ENCODE assay signal across 13 cellular contexts in the genomic region with DNA sequence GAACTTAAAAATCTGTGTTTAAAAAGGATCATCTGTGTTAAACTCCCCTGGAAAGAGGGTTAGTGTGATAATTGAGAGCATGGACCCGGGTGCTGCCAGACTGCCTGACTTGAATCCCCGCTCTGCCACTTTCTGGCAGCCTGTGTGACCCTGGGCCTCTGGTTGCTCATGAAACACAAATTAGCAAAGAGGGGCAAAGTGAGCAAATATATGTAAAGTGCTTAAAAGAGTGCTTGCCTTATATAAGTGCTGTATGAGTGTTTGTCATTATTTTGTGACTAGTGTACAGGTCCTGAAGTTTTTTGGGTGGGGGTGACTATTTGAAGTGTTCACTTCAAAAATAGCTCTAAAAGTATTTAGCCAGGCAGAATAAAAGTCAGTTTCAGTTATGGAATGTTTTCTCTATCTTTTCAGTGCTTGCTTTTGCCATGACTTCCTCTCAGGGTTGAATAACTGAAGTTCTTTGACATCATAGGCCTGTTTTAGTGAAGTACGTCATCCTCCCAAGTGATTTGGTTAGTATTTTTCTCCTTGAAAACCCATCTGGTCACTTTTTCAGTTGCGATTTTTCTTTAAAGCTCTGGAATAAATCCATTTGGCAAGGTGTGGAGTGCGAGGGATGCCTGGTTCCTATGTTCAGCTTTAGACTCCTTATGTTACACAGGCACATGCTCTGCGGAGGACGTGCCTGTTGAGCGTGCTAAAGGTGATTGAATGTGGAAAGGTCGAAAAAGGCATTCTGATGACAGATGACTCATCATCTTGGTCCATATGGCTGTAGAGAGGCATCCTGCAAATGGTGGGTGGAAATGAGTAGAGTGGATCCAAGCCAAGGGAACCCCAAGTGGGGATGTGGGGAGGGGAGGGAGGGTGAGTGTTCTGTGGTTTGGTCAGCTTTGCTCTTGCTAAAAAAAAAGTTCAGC. TPM values are rescaled to one million over a fixed set of nuclear protein-coding genes. Genes with fewer than 3 reads are reported as not detected.
A peak's percentile ranks its signal among the peaks of the same experiment; 100 is the strongest.
DNase-seq lines count a peak whose midpoint lies in the region; ATAC-seq and TF ChIP-seq lines count a peak whose summit lies in the region.
"Had no signal": no experiment of that assay in that cellular context is flagged by ENCODE, and none has a peak within 500 bp of the region (broad histone marks: within the 10 kb centered on the region; RNA-seq: fewer than 3 reads in every experiment).

No MANE protein-coding gene starts in this region.

- ATAC-seq in GM23338 (no peak), SK-N-SH treated with all-trans-retinoic acid at 6 μM for 48 hours (peak; percentile 73), mucosa of descending colon (no peak), T-cell (replicated peaks in 1 of 4) (no peak), GM21717 (IDR thresholded peaks at IDR 0.05; ENCODE audit: unreplicated experiment) (no peak)
- ATAC-seq in stimulated activated memory B cell treated with anti-CD40 and anti-IgM and Interleukin-4, amounts not matched to agents 10 μg/mL and 1 μg/mL and 100 μg/mL, for 72 hours = peak; percentile 17

- TF ChIP-seq POLR2A in ovary (IDR thresholded peaks at IDR 0.05) = no peak

- intact Hi-C loops in mucosa of descending colon (cut with DNase I, micrococcal nuclease) = no loop called here
- intact Hi-C loops in ovary (cut with DNase I) = no loop called here

- CTCF ChIA-PET in T-cell (lab: Charles Lee) = interaction anchor here in 1 of 2 donors (0.6 kb wide), 1 partner anchor 549 kb away, joined by 3 read pairs; no protein-coding TSS in a partner anchor

- H3K27me3 Mint-ChIP-seq in GM23338 (ENCODE audit: insufficient read depth, low read depth, poor library complexity) (no peaks in the 10 kb centered on the region), T-cell (peaks cover 0 to 6% of the 10 kb centered on the region in 2 donors)
- no peaks in the 10 kb centered on the region for H3K27me3 Mint-ChIP-seq in stimulated activated memory B cell treated with anti-CD40 and anti-IgM and Interleukin-4, amounts not matched to agents 10 μg/mL and 1 μg/mL and 100 μg/mL, for 72 hours

- no peak for TF ChIP-seq EP300 in ovary (IDR thresholded peaks at IDR 0.05)

- DNase-seq in GM23338 (ENCODE audit: low spot score) (no peak), fibroblast of villous mesenchyme (ENCODE audit: low read depth) (peak; percentile 25), mucosa of descending colon (no peak), T-cell (no peak), ovary (no peak)
- DNase-seq: activated CD4-positive, alpha-beta T cell treated with anti-CD3 and anti-CD28 coated beads, Interleukin-2, amount 50 U/mL, for 4 hours; islet precursor cell; occipital lobe; SIG-M5 had no signal

- no peak overlapping the region for H3K4me3 Mint-ChIP-seq in GM23338
- H3K4me3 Mint-ChIP-seq in stimulated activated memory B cell treated with anti-CD40 and anti-IgM and Interleukin-4, amounts not matched to agents 10 μg/mL and 1 μg/mL and 100 μg/mL, for 72 hours = no peak overlapping the region
- H3K4me3 Mint-ChIP-seq in T-cell = no peak overlapping the region

- peaks cover 3% of the 10 kb centered on the region; the same call in 1 of the 2 replicates for H3K9me2 ChIP-seq in GM23338 (ENCODE audit: insufficient read depth)

- peaks cover 53% of the 10 kb centered on the region for H3K79me2 ChIP-seq in GM23338 (replicated peaks; ENCODE audit: insufficient read depth)

- H3F3A ChIP-seq in GM23338 (replicated peaks; ENCODE audit: low read depth) = no peaks in the 10 kb centered on the region

- H3K9me3 Mint-ChIP-seq in GM23338 (no peaks in the 10 kb centered on the region; the same call in 2 of the 3 replicates), T-cell (no peaks in the 10 kb centered on the region)
- H3K9me3 Mint-ChIP-seq in stimulated activated memory B cell treated with anti-CD40 and anti-IgM and Interleukin-4, amounts not matched to agents 10 μg/mL and 1 μg/mL and 100 μg/mL, for 72 hours = no peaks in the 10 kb centered on the region

- H3K4me1 Mint-ChIP-seq in GM23338 (peaks cover 7% of the 10 kb centered on the region; the same call in 2 of the 3 replicates), T-cell (no peaks in the 10 kb centered on the region)
- H3K4me1 Mint-ChIP-seq in stimulated activated memory B cell treated with anti-CD40 and anti-IgM and Interleukin-4, amounts not matched to agents 10 μg/mL and 1 μg/mL and 100 μg/mL, for 72 hours = no peaks in the 10 kb centered on the region

- no peaks in the 10 kb centered on the region for H3K9me3 ChIP-seq in mucosa of descending colon
- no peaks in the 10 kb centered on the region for H3K9me3 ChIP-seq in ovary

- H3K27me3 ChIP-seq in GM23338 (ENCODE audit: insufficient read depth) = no peaks in the 10 kb centered on the region
- H3K27me3 ChIP-seq in ovary = no peaks in the 10 kb centered on the region

- H3K36me3 Mint-ChIP-seq in GM23338 (ENCODE audit: low read depth) (peaks cover 61% of the 10 kb centered on the region), T-cell (no peaks in the 10 kb centered on the region)
- H3K36me3 Mint-ChIP-seq in stimulated activated memory B cell treated with anti-CD40 and anti-IgM and Interleukin-4, amounts not matched to agents 10 μg/mL and 1 μg/mL and 100 μg/mL, for 72 hours = no peaks in the 10 kb centered on the region

- H3K27ac ChIP-seq in GM23338 (ENCODE audit: low read depth) (no peak overlapping the region), ovary (no peak overlapping the region)
- H3K27ac ChIP-seq: KMS-11 had no signal

- H3K4me3 ChIP-seq in GM23338 = no peak overlapping the region
- H3K4me3 ChIP-seq in fibroblast of villous mesenchyme (ENCODE audit: low read depth, low read length) = no peak overlapping the region
- no peak overlapping the region for H3K4me3 ChIP-seq in mucosa of descending colon
- no peak overlapping the region for H3K4me3 ChIP-seq in ovary

- H3K4me2 ChIP-seq in GM23338 = no peak overlapping the region
- H3K4me2 ChIP-seq: KMS-11 had no signal

- peak overlapping the region; percentile 26; the same call in 1 of the 2 replicates for H3K27ac Mint-ChIP-seq in GM23338
- no peak overlapping the region for H3K27ac Mint-ChIP-seq in stimulated activated memory B cell treated with anti-CD40 and anti-IgM and Interleukin-4, amounts not matched to agents 10 μg/mL and 1 μg/mL and 100 μg/mL, for 72 hours
- H3K27ac Mint-ChIP-seq in T-cell = no peak overlapping the region

- WGBS in ovary, 3 donors = 69 to 77% (median 75%) methylated on average over 9 of the region's 9 CpGs

- POLR2A ChIA-PET in T-cell (lab: Charles Lee) = no interaction called here

- TF ChIP-seq CTCF in GM23338 (conservative IDR thresholded peaks at IDR 0.05; ENCODE audit: low read depth in 2 of 2) = no peak
- no peak for TF ChIP-seq CTCF in fibroblast of villous mesenchyme (IDR thresholded peaks at IDR 0.05; ENCODE audit: insufficient read depth, low read depth, low read length)
- no peak for TF ChIP-seq CTCF in mucosa of descending colon (IDR thresholded peaks at IDR 0.05)
- no peak for TF ChIP-seq CTCF in ovary (IDR thresholded peaks at IDR 0.05)

- H2AFZ ChIP-seq in GM23338 = no peak overlapping the region

- H4K20me1 ChIP-seq in GM23338 (replicated peaks; ENCODE audit: insufficient read depth) = no peaks in the 10 kb centered on the region; the same call in 1 of the 2 replicates

- no peaks in the 10 kb centered on the region for H3K4me1 ChIP-seq in GM23338 (ENCODE audit: insufficient read depth)
- H3K4me1 ChIP-seq in mucosa of descending colon (ENCODE audit: low read depth) = no peaks in the 10 kb centered on the region
- no peaks in the 10 kb centered on the region for H3K4me1 ChIP-seq in ovary (ENCODE audit: insufficient read depth)

- H3K36me3 ChIP-seq in GM23338 (ENCODE audit: insufficient read depth) (peaks cover 9% of the 10 kb centered on the region; the same call in 1 of the 2 replicates), mucosa of descending colon (ENCODE audit: low read depth) (no peaks in the 10 kb centered on the region), ovary (no peaks in the 10 kb centered on the region)

TF ChIP-seq in GM23338, 12 proteins besides CTCF, POLR2A, EP300 and RAD21 (continues in another document):
- TF ChIP-seq ZNF114 (CRISPR knock-in tag; IDR thresholded peaks at IDR 0.05) (no peak), EZH2phosphoT487 (IDR thresholded peaks at IDR 0.05; ENCODE audit: unreplicated experiment) (no peak), POLR2AphosphoS5 (IDR thresholded peaks at IDR 0.05; ENCODE audit: low read depth) (no peak), NANOG (IDR thresholded peaks at IDR 0.05; ENCODE audit: borderline replicate concordance) (no peak)
- TF ChIP-seq, protein P1, sequence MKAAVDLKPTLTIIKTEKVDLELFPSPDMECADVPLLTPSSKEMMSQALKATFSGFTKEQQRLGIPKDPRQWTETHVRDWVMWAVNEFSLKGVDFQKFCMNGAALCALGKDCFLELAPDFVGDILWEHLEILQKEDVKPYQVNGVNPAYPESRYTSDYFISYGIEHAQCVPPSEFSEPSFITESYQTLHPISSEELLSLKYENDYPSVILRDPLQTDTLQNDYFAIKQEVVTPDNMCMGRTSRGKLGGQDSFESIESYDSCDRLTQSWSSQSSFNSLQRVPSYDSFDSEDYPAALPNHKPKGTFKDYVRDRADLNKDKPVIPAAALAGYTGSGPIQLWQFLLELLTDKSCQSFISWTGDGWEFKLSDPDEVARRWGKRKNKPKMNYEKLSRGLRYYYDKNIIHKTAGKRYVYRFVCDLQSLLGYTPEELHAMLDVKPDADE (IDR thresholded peaks at IDR 0.05) = no peak

TF ChIP-seq in SK-N-SH treated with all-trans-retinoic acid at 6 μM for 48 hours, 23 proteins besides CTCF, POLR2A, EP300 and RAD21 (continues in another document):
- no peak for TF ChIP-seq BACH2 (CRISPR knock-in tag; IDR thresholded peaks at IDR 0.05; ENCODE audit: borderline replicate concordance)
- TF ChIP-seq ZFP3 (CRISPR knock-in tag; IDR thresholded peaks at IDR 0.05) = no peak
- no peak for TF ChIP-seq ZC3H10 (CRISPR knock-in tag; IDR thresholded peaks at IDR 0.05)
- TF ChIP-seq, protein P2, sequence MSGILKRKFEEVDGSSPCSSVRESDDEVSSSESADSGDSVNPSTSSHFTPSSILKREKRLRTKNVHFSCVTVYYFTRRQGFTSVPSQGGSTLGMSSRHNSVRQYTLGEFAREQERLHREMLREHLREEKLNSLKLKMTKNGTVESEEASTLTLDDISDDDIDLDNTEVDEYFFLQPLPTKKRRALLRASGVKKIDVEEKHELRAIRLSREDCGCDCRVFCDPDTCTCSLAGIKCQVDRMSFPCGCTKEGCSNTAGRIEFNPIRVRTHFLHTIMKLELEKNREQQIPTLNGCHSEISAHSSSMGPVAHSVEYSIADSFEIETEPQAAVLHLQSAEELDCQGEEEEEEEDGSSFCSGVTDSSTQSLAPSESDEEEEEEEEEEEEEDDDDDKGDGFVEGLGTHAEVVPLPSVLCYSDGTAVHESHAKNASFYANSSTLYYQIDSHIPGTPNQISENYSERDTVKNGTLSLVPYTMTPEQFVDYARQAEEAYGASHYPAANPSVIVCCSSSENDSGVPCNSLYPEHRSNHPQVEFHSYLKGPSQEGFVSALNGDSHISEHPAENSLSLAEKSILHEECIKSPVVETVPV (CRISPR knock-in tag; IDR thresholded peaks at IDR 0.05) = no peak

RNA-seq across cellular contexts. Expression of a gene that starts 47.8 kb away (rescaled TPM):
- 123 and 137 TPM in 2 replicates for total RNA-seq in GM23338 (2014; rRNA removed; shearing (Covaris generic))
- 111 and 127 TPM in 2 replicates for polyA plus RNA-seq in GM23338 (2016; fragmentation: Nextera tagmentation; extraction: Ambion mirVana)
- total RNA-seq in fibroblast of villous mesenchyme = 0.86 and 0.97 TPM in 2 replicates
- 10 to 100 TPM; 27.1 to 72.8 (median 47.9) TPM for total RNA-seq in mucosa of descending colon
- total RNA-seq in T-cell = 1 to 10 TPM in 3 of 5 donors, under 1 TPM in 2; 0.18 to 2.4 (median 1.1) TPM
- total RNA-seq in ovary = 10 to 100 TPM in 5 of 7 donors, 1 to 10 TPM in 2; 4.3 to 25.6 (median 13.2) TPM
- 10 to 100 TPM in 1 of 2 donors, 1 to 10 TPM in 1; 1.7 to 15.4 TPM for polyA plus RNA-seq in ovary

Comparison
In these comparisons a context has a peak if more than half of its experiments do, and no peak if none do; other contexts are left out.
1. ATAC-seq: peak in SK-N-SH treated with all-trans-retinoic acid at 6 μM for 48 hours (single experiment) and stimulated activated memory B cell treated with anti-CD40 and anti-IgM and Interleukin-4, amounts not matched to agents 10 μg/mL and 1 μg/mL and 100 μg/mL, for 72 hours (single experiment); none in GM23338 (single experiment), mucosa of descending colon (single experiment), T-cell (0 of 4) and GM21717 (single experiment).